Comparison of ENCODE assay signal across 8 cellular contexts in genomic region chr1:206202789-206203363, GRCh38. TPM values are rescaled to one million over a fixed set of nuclear protein-coding genes. Genes with fewer than 3 reads are reported as not detected.
DNase-seq lines count a peak whose midpoint lies in the region; ATAC-seq, FAIRE-seq and TF ChIP-seq lines count a peak whose summit lies in the region.
"Not testable (repeated sequence)": the region's sequence is repeated elsewhere in the genome, so short reads cannot be mapped to it uniquely, and the experiment has no call there.

Gene FAM72A (minus strand): TSS chr1:206202839. CDS start chr1:206202025, 814 bp downstream.

- H3K27me3 Mint-ChIP-seq in H9 (ENCODE audit: low read depth); activated T-cell treated with anti-CD3 and anti-CD28 coated beads, Interleukin-2, amount 50 U/mL, for 24 hours; naive B cell: not testable (repeated sequence)

- H3K4me3 Mint-ChIP-seq in H9 (peak within 1 kb of the TSS; percentile 65 to 83), naive B cell (peak within 1 kb of the TSS; percentile 74 to 93 (median 89))
- H3K4me3 Mint-ChIP-seq in activated T-cell treated with anti-CD3 and anti-CD28 coated beads, Interleukin-2, amount 50 U/mL, for 24 hours = peak within 1 kb of the TSS; percentile 81

- not testable (repeated sequence) for H3K4me1 ChIP-seq in H9 (ENCODE audit: insufficient read depth, low read length); esophagus (ENCODE audit: control insufficient read depth in 2 of 2, insufficient read depth in 2 of 2, low read length in 1 of 2)

- not testable (repeated sequence) for H3K36me3 ChIP-seq in esophagus (ENCODE audit: control insufficient read depth in 2 of 2, insufficient read depth in 2 of 2, low read length in 1 of 2)

- H3K9me3 Mint-ChIP-seq in H9; activated T-cell treated with anti-CD3 and anti-CD28 coated beads, Interleukin-2, amount 50 U/mL, for 24 hours; naive B cell: not testable (repeated sequence)

- H2BK120ac ChIP-seq in H9 (ENCODE audit: low read depth, low read length, poor library complexity, severe bottlenecking) = not testable (repeated sequence)

- DNase-seq in DMS79 (lab: John Stamatoyannopoulos, UW) (peak; percentile 100), H9 (peak; percentile 99), LNCaP clone FGC (ENCODE audit: low read depth) (peak; percentile 100), RCC 7860 (ENCODE audit: low spot score) (peak; percentile 100), naive B cell (peak; percentile 98)
- peak; percentile 92 for DNase-seq in activated T-cell treated with anti-CD3 and anti-CD28 coated beads, Interleukin-2, amount 50 U/mL, for 24 hours
- peak; percentile 95 for DNase-seq in stimulated activated CD8-positive, alpha-beta memory T cell treated with anti-CD3 and anti-CD28 coated beads, Interleukin-4, amount 100 ng/mL, for 48 hours

- H3K79me1 ChIP-seq in H9 (ENCODE audit: insufficient read depth, low read depth, low read length, poor library complexity, severe bottlenecking) = not testable (repeated sequence)

- H3T11ph ChIP-seq in H9 (ENCODE audit: low read length) = not testable (repeated sequence)

- H2BK5ac ChIP-seq in H9 (ENCODE audit: insufficient read length, low read length) = not testable (repeated sequence)

- not testable (repeated sequence) for H3K4me1 Mint-ChIP-seq in H9; activated T-cell treated with anti-CD3 and anti-CD28 coated beads, Interleukin-2, amount 50 U/mL, for 24 hours (ENCODE audit: low read depth); naive B cell

- TF ChIP-seq CTCF in H9 (conservative IDR thresholded peaks at IDR 0.05); LNCaP clone FGC (IDR thresholded peaks at IDR 0.05; ENCODE audit: control insufficient read depth, extremely low read depth, insufficient read depth): not testable (repeated sequence)

- H3K18ac ChIP-seq in H9 (ENCODE audit: insufficient read length, low read depth, low read length) = not testable (repeated sequence)

- H2AFZ ChIP-seq in H9 (ENCODE audit: low read length) = not testable (repeated sequence)

- not testable (repeated sequence) for H3K4me2 ChIP-seq in H9 (ENCODE audit: insufficient read depth, insufficient read length, low read length)

- H3K9me3 ChIP-seq in H9 (ENCODE audit: control insufficient read depth, low read depth, low read length); esophagus (ENCODE audit: control insufficient read depth in 2 of 2, insufficient read depth in 1 of 2, low read depth in 1 of 2, low read length in 1 of 2): not testable (repeated sequence)

- H3K23ac ChIP-seq in H9 (ENCODE audit: insufficient read length, low read depth, low read length) = not testable (repeated sequence)

- H3K23me2 ChIP-seq in H9 (ENCODE audit: insufficient read length, low read depth, low read length, poor library complexity, severe bottlenecking) = not testable (repeated sequence)

- not testable (repeated sequence) for H3K14ac ChIP-seq in H9 (ENCODE audit: insufficient read depth, low read length)

- not testable (repeated sequence) for H4K91ac ChIP-seq in H9 (ENCODE audit: insufficient read length, low read depth, low read length)

- not testable (repeated sequence) for H3K36me3 Mint-ChIP-seq in H9 (ENCODE audit: insufficient read depth in 1 of 3, low read depth in 3 of 3); activated T-cell treated with anti-CD3 and anti-CD28 coated beads, Interleukin-2, amount 50 U/mL, for 24 hours (ENCODE audit: low read depth); naive B cell

- not testable (repeated sequence) for H3K27ac ChIP-seq in H9 (ENCODE audit: insufficient read length, low read depth, low read length)
- peak within 1 kb of the TSS; percentile 70 to 82 for H3K27ac ChIP-seq in esophagus (ENCODE audit: low read depth in 2 of 2, low read length in 1 of 2)

- not testable (repeated sequence) for H2BK12ac ChIP-seq in H9 (ENCODE audit: insufficient read length, low read depth, low read length)

- H3K4me3 ChIP-seq in LNCaP clone FGC (ENCODE audit: low read depth, low read length) (peak within 1 kb of the TSS; percentile 51), esophagus (ENCODE audit: low read depth in 1 of 2, low read length in 2 of 2) (peak within 1 kb of the TSS; percentile 45 to 52)

- not testable (repeated sequence) for H2AK5ac ChIP-seq in H9 (ENCODE audit: insufficient read length, low read length)

- H3K56ac ChIP-seq in H9 (ENCODE audit: insufficient read length, low read depth, low read length) = not testable (repeated sequence)

- not testable (repeated sequence) for H4K20me1 ChIP-seq in H9 (ENCODE audit: control insufficient read depth, insufficient read depth, insufficient read length)

- not testable (repeated sequence) for H3K9ac ChIP-seq in H9 (ENCODE audit: extremely low read depth, insufficient read length, low read length)

- H4K8ac ChIP-seq in H9 (replicated peaks; ENCODE audit: insufficient read length, low read depth, low read length) = not testable (repeated sequence)

- WGBS in H9 (ENCODE audit: extremely low coverage, insufficient read length, low lambda C conversion rate) = no CpG with 5 or more reads among the region's 36 CpGs
- 0% methylated on average over 18 to 22 of the region's 36 CpGs for WGBS in esophagus, 2 donors

- not testable (repeated sequence) for H2BK15ac ChIP-seq in H9 (ENCODE audit: low read depth, low read length)

- H4K5ac ChIP-seq in H9 (ENCODE audit: insufficient read length, low read depth, low read length) = not testable (repeated sequence)

- H2BK20ac ChIP-seq in H9 (ENCODE audit: low read depth, low read length, poor library complexity, severe bottlenecking) = not testable (repeated sequence)

- H3K27ac Mint-ChIP-seq in H9 = not testable (repeated sequence)
- H3K27ac Mint-ChIP-seq in activated T-cell treated with anti-CD3 and anti-CD28 coated beads, Interleukin-2, amount 50 U/mL, for 24 hours = peak within 1 kb of the TSS; percentile 85
- peak within 1 kb of the TSS in 5 of 6 donors; percentile 2 to 87 (median 44) for H3K27ac Mint-ChIP-seq in naive B cell

- peak; percentile 78 to 79 for ATAC-seq in naive B cell (ENCODE audit: low read depth in 2 of 2)

- peak; percentile 94 for FAIRE-seq in RCC 7860 (lab: Jason Lieb, UNC)

- H3K4ac ChIP-seq in H9 (ENCODE audit: low read depth, low read length) = not testable (repeated sequence)

- H3K79me2 ChIP-seq in H9 (ENCODE audit: insufficient read depth, low read length) = not testable (repeated sequence)

- not testable (repeated sequence) for H3K27me3 ChIP-seq in H9 (ENCODE audit: insufficient read depth, low read length); esophagus (ENCODE audit: control insufficient read depth in 1 of 2, insufficient read depth in 2 of 2, low read length in 2 of 2)

RNA-seq across cellular contexts. Expression of gene FAM72A, which starts in this region (rescaled TPM):
- 10.5 and 11.4 TPM in 2 replicates for total RNA-seq in H9 (2021)
- polyA plus RNA-seq in esophagus (1 to 10 TPM; 2.5 to 3.1 TPM), naive B cell (ENCODE audit: low read depth in 6 of 6) (1 to 10 TPM in 3 of 6 donors, under 1 TPM in 2, not detected in 1; 0.34 to 2.0 (median 1.6) TPM)
